ENCODE assay signal across 18 cellular contexts in the genomic region with DNA sequence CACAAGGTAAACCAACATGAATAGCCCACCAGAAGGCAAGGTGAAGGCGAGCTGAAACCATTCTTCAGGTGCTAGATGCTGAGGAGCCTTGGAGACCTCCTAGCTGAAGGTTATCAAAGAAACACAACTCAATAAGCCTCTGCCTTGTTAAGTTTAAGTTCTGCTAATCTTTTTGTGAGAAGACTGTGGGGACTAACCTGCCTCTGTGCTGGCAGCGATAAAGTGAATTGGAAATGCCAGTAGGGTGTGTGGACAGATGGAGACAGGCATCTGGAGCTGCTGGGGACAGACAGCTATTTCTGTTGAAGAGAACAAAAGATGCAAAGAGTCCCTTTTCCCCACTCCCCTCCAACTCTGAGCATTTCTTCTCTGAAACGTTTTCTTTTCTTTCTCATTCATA. TPM values are rescaled to one million over a fixed set of nuclear protein-coding genes. Genes with fewer than 3 reads are reported as not detected.
DNase-seq lines count a peak whose midpoint lies in the region; TF ChIP-seq lines count a peak whose summit lies in the region.
"Had no signal": no experiment of that assay in that cellular context is flagged by ENCODE, and none has a peak within 500 bp of the region (broad histone marks: within the 10 kb centered on the region; RNA-seq: fewer than 3 reads in every experiment).

No MANE protein-coding gene starts in this region.

- H3K9me3 ChIP-seq in BLaER1 treated with 17β-estradiol and CSF1 and Interleukin-3, amounts not matched to agents 10 nM and 100 nM (replicated peaks in 1 of 11): peaks cover 0 to 6% (median 4%) of the 10 kb centered on the region in 11 experiments; a peak in 15 of 22 replicates
- H3K9me3 ChIP-seq in Loucy (ENCODE audit: insufficient read depth, low read depth, low read length): no peaks in the 10 kb centered on the region
- H3K9me3 ChIP-seq: Caco-2 had no signal

- no peaks in the 10 kb centered on the region for H3K9me2 ChIP-seq in Loucy (replicated peaks; ENCODE audit: low read depth, low read length)

- 0 out of 2 replicates have a peak, but pooled peaks cover 3% of the 10 kb centered on the region for H3F3A ChIP-seq in Loucy (ENCODE audit: low read depth)

- H3K4me2 ChIP-seq in BLaER1 treated with 17β-estradiol and CSF1 and Interleukin-3, amounts not matched to agents 10 nM and 100 nM: peak overlapping the region; percentile 74 to 92 (median 81)
- H3K4me2 ChIP-seq in Loucy (ENCODE audit: low read depth, low read length, poor library complexity, severe bottlenecking): peak overlapping the region; percentile 66

- H3K27me3 ChIP-seq in BLaER1 treated with 17β-estradiol and CSF1 and Interleukin-3, amounts not matched to agents 10 nM and 100 nM: peaks cover 38 to 64% (median 41%) of the 10 kb centered on the region in 11 experiments
- no peaks in the 10 kb centered on the region for H3K27me3 ChIP-seq in Loucy (ENCODE audit: insufficient read depth, low read length, poor library complexity, severe bottlenecking)

- H3K36me3 Mint-ChIP-seq in glutamatergic neuron (ENCODE audit: unreplicated experiment): no peaks in the 10 kb centered on the region
- peaks cover 2% of the 10 kb centered on the region for H3K36me3 Mint-ChIP-seq in activated CD4-positive, alpha-beta memory T cell treated with anti-CD3 and anti-CD28 coated beads for 36 hours
- H3K36me3 Mint-ChIP-seq: CD4-positive, CD25-positive, alpha-beta regulatory T cell; CD8-positive, alpha-beta T cell had no signal

- TF ChIP-seq CTCF in Loucy (conservative IDR thresholded peaks at IDR 0.05; ENCODE audit: low read length): no peak
- TF ChIP-seq CTCF in glutamatergic neuron (IDR thresholded peaks at IDR 0.05; ENCODE audit: partially characterized antibody, unreplicated experiment): no peak

- CTCF ChIA-PET in activated CD4-positive, alpha-beta memory T cell treated with anti-CD3 and anti-CD28 coated beads for 36 hours (lab: Charles Lee): no interaction called here

- H3K4me3 Mint-ChIP-seq in glutamatergic neuron (ENCODE audit: unreplicated experiment): peak overlapping the region; percentile 39
- no peak overlapping the region for H3K4me3 Mint-ChIP-seq in activated CD4-positive, alpha-beta memory T cell treated with anti-CD3 and anti-CD28 coated beads for 36 hours
- H3K4me3 Mint-ChIP-seq: CD4-positive, CD25-positive, alpha-beta regulatory T cell; CD8-positive, alpha-beta T cell had no signal

- H3K27ac ChIP-seq in BLaER1 treated with 17β-estradiol and CSF1 and Interleukin-3, amounts not matched to agents 10 nM and 100 nM: peak overlapping the region in 9 of 11 experiments; percentile 45 to 79 (median 72); a peak in 18 of 22 replicates
- H3K27ac ChIP-seq: 22Rv1, C4-2B, GM23248 had no signal

- H3K9me3 Mint-ChIP-seq in glutamatergic neuron (ENCODE audit: unreplicated experiment): peaks cover 2% of the 10 kb centered on the region
- H3K9me3 Mint-ChIP-seq in activated CD4-positive, alpha-beta memory T cell treated with anti-CD3 and anti-CD28 coated beads for 36 hours: peaks cover 2% of the 10 kb centered on the region
- H3K9me3 Mint-ChIP-seq: CD4-positive, CD25-positive, alpha-beta regulatory T cell; CD8-positive, alpha-beta T cell had no signal

- peak overlapping the region in 8 of 11 experiments; percentile 42 to 63 (median 46); a peak in 13 of 22 replicates for H3K9ac ChIP-seq in BLaER1 treated with 17β-estradiol and CSF1 and Interleukin-3, amounts not matched to agents 10 nM and 100 nM
- H3K9ac ChIP-seq in Loucy (ENCODE audit: low read depth, low read length, poor library complexity, severe bottlenecking): peak overlapping the region; percentile 41
- H3K9ac ChIP-seq: GM23248 had no signal

- peaks cover 21% of the 10 kb centered on the region for H3K4me1 Mint-ChIP-seq in glutamatergic neuron (ENCODE audit: low read depth, unreplicated experiment)
- H3K4me1 Mint-ChIP-seq in activated CD4-positive, alpha-beta memory T cell treated with anti-CD3 and anti-CD28 coated beads for 36 hours (ENCODE audit: low read depth): peaks cover 15% of the 10 kb centered on the region

- peaks cover 8% of the 10 kb centered on the region for H3K27me3 Mint-ChIP-seq in glutamatergic neuron (ENCODE audit: unreplicated experiment)
- peaks cover 34% of the 10 kb centered on the region for H3K27me3 Mint-ChIP-seq in activated CD4-positive, alpha-beta memory T cell treated with anti-CD3 and anti-CD28 coated beads for 36 hours

- peaks cover 0 to 4% (median 0%) of the 10 kb centered on the region in 11 experiments; a peak in 2 of 22 replicates for H4K20me1 ChIP-seq in BLaER1 treated with 17β-estradiol and CSF1 and Interleukin-3, amounts not matched to agents 10 nM and 100 nM
- H4K20me1 ChIP-seq in Loucy (ENCODE audit: insufficient read depth, low read length, poor library complexity, severe bottlenecking): no peaks in the 10 kb centered on the region

- no peak overlapping the region for H3K27ac Mint-ChIP-seq in glutamatergic neuron (ENCODE audit: unreplicated experiment)
- no peak overlapping the region for H3K27ac Mint-ChIP-seq in activated CD4-positive, alpha-beta memory T cell treated with anti-CD3 and anti-CD28 coated beads for 36 hours
- H3K27ac Mint-ChIP-seq: CD4-positive, CD25-positive, alpha-beta regulatory T cell; CD8-positive, alpha-beta T cell had no signal

- peak overlapping the region; percentile 67; the same call in 1 of the 2 replicates for H2AFZ ChIP-seq in Loucy (ENCODE audit: low read length)
- H2AFZ ChIP-seq: GM23248 had no signal

- peak overlapping the region in 2 of 10 experiments; percentile 2 to 4; a peak in 1 of 20 replicates for H3K4me3 ChIP-seq in BLaER1 treated with 17β-estradiol and CSF1 and Interleukin-3, amounts not matched to agents 10 nM and 100 nM
- H3K4me3 ChIP-seq in Loucy (ENCODE audit: low read length, poor library complexity, severe bottlenecking): peak overlapping the region; percentile 10
- H3K4me3 ChIP-seq: GM23248 had no signal

- POLR2A ChIA-PET in activated CD4-positive, alpha-beta memory T cell treated with anti-CD3 and anti-CD28 coated beads for 36 hours (lab: Charles Lee): no interaction called here

- H3K36me3 ChIP-seq in BLaER1 treated with 17β-estradiol and CSF1 and Interleukin-3, amounts not matched to agents 10 nM and 100 nM: no peaks in the 10 kb centered on the region
- H3K36me3 ChIP-seq in Loucy (ENCODE audit: insufficient read depth, low read length): no peaks in the 10 kb centered on the region
- H3K36me3 ChIP-seq: BE2C had no signal

- DNase-seq in DMS 273 (lab: John Stamatoyannopoulos, UW; ENCODE audit: unreplicated experiment): peak; percentile 26
- no peak for DNase-seq in DMS 273 treated with DMSO at 0.1 percent for 48 hours (lab: John Stamatoyannopoulos, UW)
- no peak for DNase-seq in glutamatergic neuron
- DNase-seq in HT-29 (ENCODE audit: low spot score): no peak
- no peak for DNase-seq in activated CD4-positive, alpha-beta memory T cell treated with anti-CD3 and anti-CD28 coated beads for 36 hours
- no peak for DNase-seq in occipital lobe (lab: John Stamatoyannopoulos, UW)
- DNase-seq: BE2C; CD4-positive, CD25-positive, alpha-beta regulatory T cell; CD8-positive, alpha-beta T cell; DMS79 treated with DMSO at 0.1 percent for 48 hours; GM23248; H7 had no signal

- H3K79me2 ChIP-seq in Loucy (ENCODE audit: insufficient read depth, low read length): no peaks in the 10 kb centered on the region

- peaks cover 66 to 98% (median 95%) of the 10 kb centered on the region in 10 experiments for H3K4me1 ChIP-seq in BLaER1 treated with 17β-estradiol and CSF1 and Interleukin-3, amounts not matched to agents 10 nM and 100 nM
- peaks cover 48% of the 10 kb centered on the region for H3K4me1 ChIP-seq in Loucy (ENCODE audit: insufficient read depth, low read length, poor library complexity, severe bottlenecking)
- H3K4me1 ChIP-seq: BE2C, Caco-2 had no signal

- intact Hi-C loops in activated CD4-positive, alpha-beta memory T cell treated with anti-CD3 and anti-CD28 coated beads for 36 hours (cut with micrococcal nuclease): no loop called here

RNA-seq across cellular contexts. Expression of a gene that starts 33.5 kb away (rescaled TPM):
- total RNA-seq in glutamatergic neuron (ENCODE audit: unreplicated experiment) (49.8 TPM), occipital lobe (13.7 TPM)
- total RNA-seq in HT-29 (2014; rRNA removed; shearing (Covaris generic)): not detected in 2 replicates
- 10 to 100 TPM; 17.2 to 19.5 TPM for total RNA-seq in activated CD4-positive, alpha-beta memory T cell treated with anti-CD3 and anti-CD28 coated beads for 36 hours
- total RNA-seq: G401 had no signal

Comparison
In these comparisons a context has a peak if more than half of its experiments do, and no peak if none do; other contexts are left out.
1. RNA of a gene that starts 33.5 kb away (total RNA-seq): 49.8 TPM in glutamatergic neuron (single experiment), 17.2 to 19.5 TPM in activated CD4-positive, alpha-beta memory T cell treated with anti-CD3 and anti-CD28 coated beads for 36 hours and 13.7 TPM in occipital lobe (single experiment); not detected in HT-29; every median in the first group is over 10 times any median in the second.